Comparison of ENCODE assay signal across 8 cellular contexts in genomic region chr20:12970372-12970821, GRCh38. TPM values are rescaled to one million over a fixed set of nuclear protein-coding genes. Genes with fewer than 3 reads are reported as not detected.
DNase-seq lines count a peak whose midpoint lies in the region; ATAC-seq and TF ChIP-seq lines count a peak whose summit lies in the region.

No MANE protein-coding gene starts in this region.

- TF ChIP-seq EP300 in SK-N-SH (IDR thresholded peaks at IDR 0.05; ENCODE audit: borderline replicate concordance in 1 of 2, low read depth in 1 of 2, low read length in 1 of 2), result no peak

- H3F3A ChIP-seq in SK-N-SH (replicated peaks; ENCODE audit: insufficient read depth) (no peaks in the 10 kb centered on the region), neural progenitor cell (ENCODE audit: low read depth) (no peaks in the 10 kb centered on the region)

- H3K79me2 ChIP-seq in SK-N-SH (ENCODE audit: insufficient read depth), result no peaks in the 10 kb centered on the region
- no peaks in the 10 kb centered on the region for H3K79me2 ChIP-seq in neural progenitor cell (ENCODE audit: low read depth)

- no peak overlapping the region for H2AFZ ChIP-seq in SK-N-SH (ENCODE audit: low read depth)
- peak overlapping the region; percentile 50 for H2AFZ ChIP-seq in neural progenitor cell (replicated peaks)

- CTCF ChIA-PET in SK-N-SH (lab: Yijun Ruan, JAX), result interaction anchor here (0.7 to 1.6 kb wide), 6 partner anchors 9 to 149 kb away, joined by 3 to 6 read pairs (median 4); no protein-coding TSS in a partner anchor

- H3K27ac ChIP-seq in SK-N-SH (ENCODE audit: low read depth in 2 of 2, low read length in 1 of 2), result no peak overlapping the region
- H3K27ac ChIP-seq in neural progenitor cell, result no peak overlapping the region

- H3K4me2 ChIP-seq in SK-N-SH, result no peak overlapping the region
- H3K4me2 ChIP-seq in neural progenitor cell, result no peak overlapping the region

- H3K27me3 Mint-ChIP-seq in neural progenitor cell (ENCODE audit: insufficient read depth, low read depth), result peaks cover 11% of the 10 kb centered on the region

- no peaks in the 10 kb centered on the region for H4K20me1 ChIP-seq in SK-N-SH (ENCODE audit: insufficient read depth)
- H4K20me1 ChIP-seq in neural progenitor cell (ENCODE audit: low read depth), result no peaks in the 10 kb centered on the region

- ATAC-seq in SK-N-SH treated with all-trans-retinoic acid at 6 μM for 48 hours (no peak), HG03571 (IDR thresholded peaks at IDR 0.05; ENCODE audit: unreplicated experiment) (no peak)

- no peaks in the 10 kb centered on the region for H3K36me3 Mint-ChIP-seq in neural progenitor cell

- H3K4me1 ChIP-seq in SK-N-SH (ENCODE audit: control insufficient read depth in 1 of 2, insufficient read depth in 2 of 2, low read depth in 1 of 2, low read length in 1 of 2) (no peaks in the 10 kb centered on the region), neural progenitor cell (peaks cover 4% of the 10 kb centered on the region)

- TF ChIP-seq RAD21 in SK-N-SH (IDR thresholded peaks at IDR 0.05; ENCODE audit: low read length), result peak; percentile 58

- POLR2A ChIA-PET in SK-N-SH (lab: Yijun Ruan, JAX), result no interaction called here

- 18% methylated on average over 4 of the region's 4 CpGs for WGBS in SK-N-SH (ENCODE audit: low lambda C conversion rate)

- no peak for DNase-seq in SK-N-SH
- peak; percentile 32 for DNase-seq in NCI-H345 treated with DMSO at 0.1 percent for 48 hours (lab: John Stamatoyannopoulos, UW; ENCODE audit: unreplicated experiment)
- peak; percentile 28 for DNase-seq in epidermal melanocyte (ENCODE audit: insufficient read length, low spot score)
- DNase-seq in neural progenitor cell (ENCODE audit: low spot score), result peak; percentile 56
- DNase-seq in activated T-cell treated with anti-CD3 and anti-CD28 coated beads, Interleukin-2, amount 50 U/mL, for 48 hours, result no peak
- DNase-seq in activated CD4-positive, CD25-positive, alpha-beta regulatory T cell treated with anti-CD3 and anti-CD28 coated beads, Interleukin-2, amount 50 U/mL, for 72 hours, result no peak

- peak overlapping the region; percentile 25 for H3K27ac Mint-ChIP-seq in neural progenitor cell

- H3K9ac ChIP-seq in SK-N-SH, result no peak overlapping the region
- H3K9ac ChIP-seq in neural progenitor cell, result no peak overlapping the region

- H3K9me2 ChIP-seq in SK-N-SH, result no peaks in the 10 kb centered on the region

- H3K36me3 ChIP-seq in SK-N-SH (replicated peaks in 1 of 2; ENCODE audit: control insufficient read depth in 1 of 2, insufficient read depth in 2 of 2, low read length in 1 of 2), result no peaks in the 10 kb centered on the region
- no peaks in the 10 kb centered on the region for H3K36me3 ChIP-seq in neural progenitor cell

- peaks cover 18% of the 10 kb centered on the region for H3K4me1 Mint-ChIP-seq in neural progenitor cell

- H3K9me3 Mint-ChIP-seq in neural progenitor cell, result peaks cover 13% of the 10 kb centered on the region

- H3K9me3 ChIP-seq in SK-N-SH, result no peaks in the 10 kb centered on the region
- H3K9me3 ChIP-seq in neural progenitor cell (ENCODE audit: low read depth), result no peaks in the 10 kb centered on the region

- H3K4me3 ChIP-seq in SK-N-SH (ENCODE audit: low read depth in 2 of 2, low read length in 1 of 2) (no peak overlapping the region), neural progenitor cell (no peak overlapping the region)

- no peak overlapping the region for H3K4me3 Mint-ChIP-seq in neural progenitor cell

- TF ChIP-seq CTCF in SK-N-SH (IDR thresholded peaks at IDR 0.05) (no peak), neural progenitor cell (IDR thresholded peaks at IDR 0.05) (peak; percentile 68)

- H3K27me3 ChIP-seq in SK-N-SH (ENCODE audit: insufficient read depth) (no peaks in the 10 kb centered on the region), neural progenitor cell (no peaks in the 10 kb centered on the region)

TF ChIP-seq in SK-N-SH, 30 proteins besides CTCF, POLR2A, EP300 and RAD21 (continues in another document):
- TF ChIP-seq, protein P1, sequence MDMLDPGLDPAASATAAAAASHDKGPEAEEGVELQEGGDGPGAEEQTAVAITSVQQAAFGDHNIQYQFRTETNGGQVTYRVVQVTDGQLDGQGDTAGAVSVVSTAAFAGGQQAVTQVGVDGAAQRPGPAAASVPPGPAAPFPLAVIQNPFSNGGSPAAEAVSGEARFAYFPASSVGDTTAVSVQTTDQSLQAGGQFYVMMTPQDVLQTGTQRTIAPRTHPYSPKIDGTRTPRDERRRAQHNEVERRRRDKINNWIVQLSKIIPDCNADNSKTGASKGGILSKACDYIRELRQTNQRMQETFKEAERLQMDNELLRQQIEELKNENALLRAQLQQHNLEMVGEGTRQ (IDR thresholded peaks at IDR 0.05; ENCODE audit: borderline replicate concordance, low read depth, low read length), result no peak
- no peak for TF ChIP-seq ELF1 (IDR thresholded peaks at IDR 0.05)
- TF ChIP-seq, protein P2, sequence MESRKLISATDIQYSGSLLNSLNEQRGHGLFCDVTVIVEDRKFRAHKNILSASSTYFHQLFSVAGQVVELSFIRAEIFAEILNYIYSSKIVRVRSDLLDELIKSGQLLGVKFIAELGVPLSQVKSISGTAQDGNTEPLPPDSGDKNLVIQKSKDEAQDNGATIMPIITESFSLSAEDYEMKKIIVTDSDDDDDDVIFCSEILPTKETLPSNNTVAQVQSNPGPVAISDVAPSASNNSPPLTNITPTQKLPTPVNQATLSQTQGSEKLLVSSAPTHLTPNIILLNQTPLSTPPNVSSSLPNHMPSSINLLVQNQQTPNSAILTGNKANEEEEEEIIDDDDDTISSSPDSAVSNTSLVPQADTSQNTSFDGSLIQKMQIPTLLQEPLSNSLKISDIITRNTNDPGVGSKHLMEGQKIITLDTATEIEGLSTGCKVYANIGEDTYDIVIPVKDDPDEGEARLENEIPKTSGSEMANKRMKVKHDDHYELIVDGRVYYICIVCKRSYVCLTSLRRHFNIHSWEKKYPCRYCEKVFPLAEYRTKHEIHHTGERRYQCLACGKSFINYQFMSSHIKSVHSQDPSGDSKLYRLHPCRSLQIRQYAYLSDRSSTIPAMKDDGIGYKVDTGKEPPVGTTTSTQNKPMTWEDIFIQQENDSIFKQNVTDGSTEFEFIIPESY (IDR thresholded peaks at IDR 0.05; ENCODE audit: borderline replicate concordance, low read depth), result no peak
- no peak for TF ChIP-seq TEAD4 (IDR thresholded peaks at IDR 0.05; ENCODE audit: borderline replicate concordance, insufficient read depth)
- no peak for TF ChIP-seq SMC3 (IDR thresholded peaks at IDR 0.05; ENCODE audit: low read depth, low read length)
- no peak for TF ChIP-seq NRF1 (IDR thresholded peaks at IDR 0.05; ENCODE audit: low read depth, low read length)
- no peak for TF ChIP-seq JUND (IDR thresholded peaks at IDR 0.05)
- TF ChIP-seq RXRA (IDR thresholded peaks at IDR 0.05; ENCODE audit: borderline replicate concordance, low read depth), result no peak
- no peak for TF ChIP-seq CHD2 (IDR thresholded peaks at IDR 0.05; ENCODE audit: low read length, partially characterized antibody)
- no peak for TF ChIP-seq EZH2phosphoT487 (IDR thresholded peaks at IDR 0.05; ENCODE audit: borderline replicate concordance, low read depth)

TF ChIP-seq in SK-N-SH treated with all-trans-retinoic acid at 6 μM for 48 hours, 23 proteins besides CTCF, POLR2A, EP300 and RAD21:
- TF ChIP-seq ESRRG (CRISPR knock-in tag; IDR thresholded peaks at IDR 0.05) (no peak), BACH2 (CRISPR knock-in tag; IDR thresholded peaks at IDR 0.05; ENCODE audit: borderline replicate concordance) (no peak), ZFP30 (CRISPR knock-in tag; IDR thresholded peaks at IDR 0.05) (no peak), SNAI2 (CRISPR knock-in tag; IDR thresholded peaks at IDR 0.05) (no peak), GLIS3 (CRISPR knock-in tag; IDR thresholded peaks at IDR 0.05) (no peak), OSR1 (CRISPR knock-in tag; IDR thresholded peaks at IDR 0.05) (no peak), PPARA (CRISPR knock-in tag; IDR thresholded peaks at IDR 0.05; ENCODE audit: borderline replicate concordance) (no peak)

RNA-seq across cellular contexts. Expression of gene SPTLC3, which starts 38.4 kb away (rescaled TPM):
- polyA plus RNA-seq in SK-N-SH (2012; rRNA removed), result 0.02 and 0.05 TPM in 2 replicates
- polyA plus RNA-seq in SK-N-SH (2012; cell fraction: cytosol; rRNA removed), result 0.03 TPM in 2 replicates
- polyA plus RNA-seq in SK-N-SH (2012; cell fraction: nucleus; rRNA removed), result 0.01 TPM in 1 of 2 replicates, not detected in the other
- 2.3 and 4.2 TPM in 2 replicates for total RNA-seq in neural progenitor cell (ENCODE audit: low replicate concordance)

Comparison
In these comparisons a context has a peak if more than half of its experiments do, and no peak if none do; other contexts are left out.
1. DNase-seq: peak in NCI-H345 treated with DMSO at 0.1 percent for 48 hours (single experiment), epidermal melanocyte (single experiment) and neural progenitor cell (single experiment); none in SK-N-SH (single experiment), activated T-cell treated with anti-CD3 and anti-CD28 coated beads, Interleukin-2, amount 50 U/mL, for 48 hours (0 of 2) and activated CD4-positive, CD25-positive, alpha-beta regulatory T cell treated with anti-CD3 and anti-CD28 coated beads, Interleukin-2, amount 50 U/mL, for 72 hours (single experiment).